9 cellular contexts compared by ENCODE assay signal in the genomic region with DNA sequence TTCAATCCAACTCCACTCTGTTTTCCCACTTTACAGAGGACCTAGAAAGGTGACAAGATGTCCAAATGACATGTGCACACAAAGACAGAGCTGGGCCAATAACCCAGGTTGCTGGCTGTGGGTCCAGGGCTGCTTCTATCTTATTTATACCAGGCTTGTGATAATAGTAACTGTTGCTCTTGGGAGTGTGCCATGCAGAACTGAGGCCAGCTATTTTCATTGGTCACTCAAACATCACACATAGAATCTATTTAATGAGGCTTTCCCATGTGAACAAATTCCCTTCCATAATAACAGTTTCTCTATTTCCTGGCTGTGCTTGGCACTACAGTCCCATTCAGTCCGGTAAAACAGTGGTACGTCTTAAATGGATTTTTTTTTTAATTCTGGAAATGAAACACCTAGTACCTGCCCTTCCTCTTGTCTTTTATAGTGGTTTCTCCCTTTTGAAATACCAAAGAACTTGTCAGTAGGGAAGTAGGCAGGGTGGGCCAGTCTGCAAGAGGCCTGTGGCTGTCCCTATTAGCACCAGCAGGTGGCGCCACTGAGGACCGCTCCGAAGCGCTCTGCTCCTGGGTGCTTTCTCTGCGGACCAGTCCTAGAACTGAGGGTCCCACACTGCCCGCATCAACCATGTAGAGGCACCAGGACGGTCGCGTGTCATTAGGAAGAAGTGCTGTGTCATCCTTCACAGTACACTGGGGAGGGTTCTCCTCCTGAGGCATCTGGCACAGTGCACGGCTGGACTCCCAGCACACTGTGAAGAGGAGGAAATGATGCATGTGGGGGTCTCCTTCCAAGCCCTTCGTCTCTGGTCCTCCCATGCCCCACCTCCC. TPM values are rescaled to one million over a fixed set of nuclear protein-coding genes. Genes with fewer than 3 reads are reported as not detected.
DNase-seq lines count a peak whose midpoint lies in the region; ATAC-seq, FAIRE-seq and TF ChIP-seq lines count a peak whose summit lies in the region.
"Had no signal": no experiment of that assay in that cellular context is flagged by ENCODE, and none has a peak within 500 bp of the region (broad histone marks: within the 10 kb centered on the region; RNA-seq: fewer than 3 reads in every experiment).

No MANE protein-coding gene starts in this region.

- no peaks in the 10 kb centered on the region for H3F3A ChIP-seq in PC-3 (ENCODE audit: low read length, unreplicated experiment)

- H3K9me2 ChIP-seq in PC-3 (replicated peaks; ENCODE audit: low read length) = no peaks in the 10 kb centered on the region

- no peaks in the 10 kb centered on the region for H3K79me2 ChIP-seq in PC-3 (ENCODE audit: low read length)

- no peak overlapping the region for H3K27ac Mint-ChIP-seq in activated T-cell treated with anti-CD3 and anti-CD28 coated beads, Interleukin-2, amount 50 U/mL, for 72 hours

- DNase-seq in COR-L47 (lab: John Stamatoyannopoulos, UW) (peak; percentile 22), PC-3 (peak; percentile 51), fibroblast of the aortic adventitia (ENCODE audit: low read depth) (peak; percentile 62), posterior vena cava (ENCODE audit: low spot score) (peak; percentile 92), urothelium cell line (ENCODE audit: low spot score) (peak; percentile 67)
- peak; percentile 68 to 74 for DNase-seq in activated T-cell treated with anti-CD3 and anti-CD28 coated beads, Interleukin-2, amount 50 U/mL, for 72 hours

- no peaks in the 10 kb centered on the region for H3K27me3 Mint-ChIP-seq in activated T-cell treated with anti-CD3 and anti-CD28 coated beads, Interleukin-2, amount 50 U/mL, for 72 hours (ENCODE audit: low read depth)

- H3K27ac ChIP-seq in HEK293 (ENCODE audit: extremely low read depth, low read depth, low read length) (no peak overlapping the region), PC-3 (ENCODE audit: low read length) (no peak overlapping the region)
- H3K27ac ChIP-seq: SJSA1 had no signal

- intact Hi-C loops in PC-3 (cut with micrococcal nuclease) = loop anchor here (2.0 to 5.0 kb wide), 4 partner anchors 63 to 267 kb away; a partner anchor contains a TSS
- intact Hi-C loops in posterior vena cava (cut with DNase I) = no loop called here

- no peak overlapping the region for H3K4me2 ChIP-seq in PC-3 (ENCODE audit: low read length)

- no peak overlapping the region for H3K4me3 Mint-ChIP-seq in activated T-cell treated with anti-CD3 and anti-CD28 coated beads, Interleukin-2, amount 50 U/mL, for 72 hours

- TF ChIP-seq CTCF in HEK293 (tag by site-specific recombination; IDR thresholded peaks at IDR 0.05) (peak; percentile 62), PC-3 (conservative IDR thresholded peaks at IDR 0.05; ENCODE audit: low read depth, low read length) (peak; percentile 96), fibroblast of the aortic adventitia (IDR thresholded peaks at IDR 0.05; ENCODE audit: insufficient read depth, low read length) (peak; percentile 98)

- H4K20me1 ChIP-seq in PC-3 (ENCODE audit: low read length) = no peaks in the 10 kb centered on the region

- H2AFZ ChIP-seq in PC-3 (ENCODE audit: low read length) = no peak overlapping the region

- H3K9ac ChIP-seq in PC-3 (ENCODE audit: low read length) = no peak overlapping the region

- H3K4me1 ChIP-seq in HEK293 (ENCODE audit: control insufficient read depth, insufficient read depth, low read length) (no peaks in the 10 kb centered on the region), PC-3 (ENCODE audit: insufficient read depth, low read length) (peaks cover 18% of the 10 kb centered on the region)

- ATAC-seq in PC-3 = no peak
- ATAC-seq in activated T-cell treated with anti-CD3 and anti-CD28 coated beads, Interleukin-2, amount 50 U/mL, for 72 hours (replicated peaks in 1 of 2) = peak; percentile 62 to 69
- no peak for ATAC-seq in HG02973 (IDR thresholded peaks at IDR 0.05; ENCODE audit: unreplicated experiment)

- no peaks in the 10 kb centered on the region for H3K9me3 ChIP-seq in HEK293 (ENCODE audit: control insufficient read depth, insufficient read depth, low read depth, low read length)
- H3K9me3 ChIP-seq in PC-3 (ENCODE audit: low read length) = no peaks in the 10 kb centered on the region
- H3K9me3 ChIP-seq: SJSA1 had no signal

- H3K4me1 Mint-ChIP-seq in activated T-cell treated with anti-CD3 and anti-CD28 coated beads, Interleukin-2, amount 50 U/mL, for 72 hours (ENCODE audit: low read depth) = peaks cover 14% of the 10 kb centered on the region

- H3K4me3 ChIP-seq in HEK293 (ENCODE audit: low read depth, low read length) (no peak overlapping the region), PC-3 (ENCODE audit: low read length) (no peak overlapping the region), fibroblast of the aortic adventitia (ENCODE audit: low read depth, low read length) (no peak overlapping the region)
- H3K4me3 ChIP-seq: SJSA1 had no signal

- no peaks in the 10 kb centered on the region for H3K9me3 Mint-ChIP-seq in activated T-cell treated with anti-CD3 and anti-CD28 coated beads, Interleukin-2, amount 50 U/mL, for 72 hours

- FAIRE-seq in urothelium cell line (lab: Jason Lieb, UNC) = no peak

- H3K36me3 ChIP-seq in HEK293 (ENCODE audit: control insufficient read depth in 2 of 2, insufficient read depth in 1 of 2, low read length in 2 of 2) (peaks cover 0 to 38% of the 10 kb centered on the region in 2 experiments; a peak in 1 of 3 replicates), PC-3 (ENCODE audit: low read depth, low read length) (no peaks in the 10 kb centered on the region)

- BruUV-seq in PC-3 (replicated peaks; lab: Mats Ljungman, UMichigan) = no TSS peak

- H3K27me3 ChIP-seq in PC-3 (ENCODE audit: low read length) = no peaks in the 10 kb centered on the region
- H3K27me3 ChIP-seq: SJSA1 had no signal

- POLR2A ChIA-PET in HEK293 (lab: Yijun Ruan, JAX) = no interaction called here
- POLR2A ChIA-PET in PC-3 (lab: Charles Lee; ENCODE audit: unreplicated experiment) = no interaction called here

- CTCF ChIA-PET in HEK293 (lab: Yijun Ruan, JAX) (interaction anchor here (0.5 to 4.2 kb wide), 22 partner anchors 8 to 1470 kb away, joined by 3 to 55 read pairs (median 4); a partner anchor contains a TSS), PC-3 (lab: Charles Lee) (interaction anchor here (0.7 kb wide), 1 partner anchor 237 kb away, joined by 8 read pairs; no protein-coding TSS in a partner anchor)

- H3K36me3 Mint-ChIP-seq in activated T-cell treated with anti-CD3 and anti-CD28 coated beads, Interleukin-2, amount 50 U/mL, for 72 hours (ENCODE audit: insufficient read depth in 2 of 2) = no peaks in the 10 kb centered on the region

TF ChIP-seq in HEK293, 187 proteins besides CTCF, POLR2A, EP300 and RAD21:
- TF ChIP-seq ZNF10 (tag by site-specific recombination; IDR thresholded peaks at IDR 0.05) = no peak
- peak; percentile 23; the same call in 1 of the 2 replicates for TF ChIP-seq ZNF654 (tag by site-specific recombination; IDR thresholded peaks at IDR 0.05; ENCODE audit: low read depth)
- TF ChIP-seq SP3 (tag by site-specific recombination; IDR thresholded peaks at IDR 0.05) = no peak
- TF ChIP-seq EGR2 (tag by site-specific recombination; IDR thresholded peaks at IDR 0.05; ENCODE audit: low read depth) = no peak
- no peak for TF ChIP-seq BCL11B (tag by site-specific recombination; IDR thresholded peaks at IDR 0.05; ENCODE audit: low read depth)
- TF ChIP-seq ZNF133 (tag by site-specific recombination; IDR thresholded peaks at IDR 0.05) = no peak
- TF ChIP-seq ZNF600 (tag by site-specific recombination; IDR thresholded peaks at IDR 0.05) = 0 out of 2 replicates have a peak, but pooled peaks have one; percentile 34
- no peak for TF ChIP-seq ZXDB (tag by site-specific recombination; IDR thresholded peaks at IDR 0.05)
- TF ChIP-seq ZNF830 (tag by site-specific recombination; IDR thresholded peaks at IDR 0.05; ENCODE audit: low read depth) = no peak
- no peak for TF ChIP-seq MEIS1 (CRISPR knock-in tag; IDR thresholded peaks at IDR 0.05; ENCODE audit: borderline replicate concordance)
- no peak for TF ChIP-seq ZFP37 (tag by site-specific recombination; IDR thresholded peaks at IDR 0.05)
TF ChIP-seq in HEK293: peak in this region for 2.

RNA-seq across cellular contexts. Expression of a gene that starts 52.1 kb away (rescaled TPM):
- total RNA-seq in PC-3 (2014; rRNA removed) (10.3 and 11.8 TPM in 2 replicates), fibroblast of the aortic adventitia (ENCODE audit: low replicate concordance) (7.0 and 12.3 TPM in 2 replicates), posterior vena cava (10 to 100 TPM; 12.9 to 17.7 TPM)
- total RNA-seq in activated T-cell treated with anti-CD3 and anti-CD28 coated beads, Interleukin-2, amount 50 U/mL, for 72 hours = 1 to 10 TPM; 1.4 to 4.5 TPM

Comparison
In these comparisons a context has a peak if more than half of its experiments do, and no peak if none do; other contexts are left out.
1. DNase-seq: peak in every context shown above with its lines; median percentile 92 in posterior vena cava; 71 in activated T-cell treated with anti-CD3 and anti-CD28 coated beads, Interleukin-2, amount 50 U/mL, for 72 hours; 67 in urothelium cell line; 62 in fibroblast of the aortic adventitia; 51 in PC-3; 22 in COR-L47.
2. ATAC-seq: peak in activated T-cell treated with anti-CD3 and anti-CD28 coated beads, Interleukin-2, amount 50 U/mL, for 72 hours (2 of 2); none in PC-3 (single experiment) and HG02973 (single experiment).
3. Peak in every context shown above with its lines, with median percentiles within 50 percentile points of each other: CTCF ChIP-seq.